Comparison of ENCODE assay signal across 8 cellular contexts in the genomic region with DNA sequence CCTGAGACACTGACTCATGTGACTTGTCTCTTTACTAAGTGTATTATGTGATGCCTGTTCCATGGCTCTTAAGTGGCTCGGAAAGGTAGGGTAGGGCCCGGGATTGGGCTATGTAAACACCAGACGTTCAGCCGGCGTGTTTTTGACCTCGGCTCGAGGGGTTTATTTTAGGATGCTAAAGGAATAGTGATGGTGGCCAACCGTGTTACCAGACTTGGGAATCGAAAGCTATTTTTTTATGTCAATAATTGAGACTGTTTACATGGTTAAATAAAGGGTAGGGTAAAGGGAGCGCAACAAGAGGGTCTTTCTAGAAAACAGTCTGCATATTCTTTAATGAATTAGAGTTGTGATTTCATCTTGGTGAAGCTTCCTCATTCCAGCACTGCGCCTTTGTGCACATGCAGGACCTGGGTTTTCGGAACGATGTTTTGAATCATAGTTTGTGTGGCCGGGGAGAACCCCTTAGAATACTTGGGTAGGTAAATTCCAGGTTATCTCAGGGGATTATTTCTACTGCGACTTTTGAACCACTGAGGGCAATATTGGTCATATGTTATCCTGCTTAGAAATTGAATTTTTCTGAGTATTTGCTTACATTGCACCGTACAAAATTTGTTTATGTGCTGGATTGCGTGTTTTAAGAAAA. TPM values are rescaled to one million over a fixed set of nuclear protein-coding genes. Genes with fewer than 3 reads are reported as not detected.
A peak's percentile ranks its signal among the peaks of the same experiment; 100 is the strongest.
DNase-seq lines count a peak whose midpoint lies in the region; ATAC-seq and TF ChIP-seq lines count a peak whose summit lies in the region.

No MANE protein-coding gene starts in this region.

- peaks cover 27% of the 10 kb centered on the region for H4K20me1 ChIP-seq in OCI-LY7 (ENCODE audit: insufficient read depth, low read length)

- H3K27ac ChIP-seq in OCI-LY7 (ENCODE audit: low read depth, low read length, poor library complexity, severe bottlenecking), result peak overlapping the region; percentile 77
- peak overlapping the region; percentile 94 to 99 (median 98) for H3K27ac ChIP-seq in heart right ventricle
- peak overlapping the region; percentile 99 for H3K27ac ChIP-seq in psoas muscle

- ATAC-seq in HG03097 (IDR thresholded peaks at IDR 0.05; ENCODE audit: low FRiP score, unreplicated experiment) (peak; percentile 24), heart right ventricle (peak in 3 of 8 donors; percentile 1 to 24 (median 7)), psoas muscle (peak in 2 of 4 donors; percentile 20 to 29)

- peak; percentile 65 for DNase-seq in activated CD8-positive, alpha-beta memory T cell treated with anti-CD3 and anti-CD28 coated beads for 24 hours
- DNase-seq in activated CD8-positive, alpha-beta memory T cell treated with anti-CD3 and anti-CD28 coated beads, Interleukin-2, amount 50 U/mL, for 48 hours, result no peak
- peak; percentile 11 for DNase-seq in OCI-LY7 (ENCODE audit: low spot score)
- peak; percentile 57 for DNase-seq in activated naive CD4-positive, alpha-beta T cell treated with Interleukin-2 at 50 U/mL for 16 hours
- DNase-seq in heart right ventricle, result peak in 1 of 2 donors; percentile 13
- no peak for DNase-seq in psoas muscle
- no peak for DNase-seq in KG1 (lab: John Stamatoyannopoulos, UW)

- H2AFZ ChIP-seq in OCI-LY7 (ENCODE audit: low read length), result peak overlapping the region; percentile 43; the same call in 1 of the 2 replicates

- intact Hi-C loops in OCI-LY7 (cut with micrococcal nuclease; ENCODE audit: unreplicated experiment) (loop anchor here (1.0 to 5.0 kb wide), 5 partner anchors 17 to 503 kb away; partner anchors contain the start of genes ACTL6A, USP13 and ZNF639), heart right ventricle (cut with DNase I) (loop anchor here in 9 of 10 donors (2.0 to 10.0 kb wide), 13 partner anchors 33 to 408 kb away; partner anchors contain the start of genes ZNF639 (in 3 of the 9) and ZMAT3 (in 1 of the 9)), psoas muscle (cut with DNase I) (loop anchor here (5.0 kb wide), 4 partner anchors 33 to 173 kb away; partner anchors contain the start of genes ZMAT3 (in 1 of the 2) and ZNF639 (in 1 of the 2))

- H3K4me1 ChIP-seq in OCI-LY7 (ENCODE audit: insufficient read depth, low read length, poor library complexity, severe bottlenecking), result peaks cover 22% of the 10 kb centered on the region
- H3K4me1 ChIP-seq in heart right ventricle, result peaks cover 2 to 41% (median 34%) of the 10 kb centered on the region in 9 donors
- peaks cover 44% of the 10 kb centered on the region for H3K4me1 ChIP-seq in psoas muscle

- H3K27me3 ChIP-seq in heart right ventricle (no peaks in the 10 kb centered on the region), psoas muscle (ENCODE audit: insufficient read depth in 3 of 3, low read length in 2 of 3) (no peaks in the 10 kb centered on the region)

- POLR2A ChIA-PET in OCI-LY7 (lab: Charles Lee), result interaction anchor here (0.6 to 1.5 kb wide), 12 partner anchors 11 to 416 kb away, joined by 3 to 9 read pairs (median 4); no protein-coding TSS in a partner anchor

- H3K4me2 ChIP-seq in OCI-LY7 (ENCODE audit: low read length), result peak overlapping the region; percentile 100

- H3K36me3 ChIP-seq in OCI-LY7 (ENCODE audit: insufficient read depth, low read length) (no peaks in the 10 kb centered on the region), heart right ventricle (no peaks in the 10 kb centered on the region), psoas muscle (ENCODE audit: insufficient read depth in 1 of 2, low read depth in 1 of 2) (no peaks in the 10 kb centered on the region)

- H3K9me2 ChIP-seq in OCI-LY7 (ENCODE audit: insufficient read depth, low read length), result no peaks in the 10 kb centered on the region

- H3K9me3 ChIP-seq in OCI-LY7 (ENCODE audit: low read length) (no peaks in the 10 kb centered on the region), heart right ventricle (no peaks in the 10 kb centered on the region), psoas muscle (no peaks in the 10 kb centered on the region)

- no TSS peak for BruUV-seq in OCI-LY7 (replicated peaks; lab: Mats Ljungman, UMichigan)

- TF ChIP-seq CTCF in OCI-LY7 (conservative IDR thresholded peaks at IDR 0.05; ENCODE audit: low read length), result no peak
- TF ChIP-seq CTCF in heart right ventricle (IDR thresholded peaks at IDR 0.05), result no peak
- no peak for TF ChIP-seq CTCF in psoas muscle (IDR thresholded peaks at IDR 0.05)

- H3K79me2 ChIP-seq in OCI-LY7 (ENCODE audit: insufficient read depth, low read depth, low read length), result peaks cover 56% of the 10 kb centered on the region

- peak overlapping the region; percentile 89 for H3K4me3 ChIP-seq in OCI-LY7 (ENCODE audit: low read depth, low read length, poor library complexity, severe bottlenecking)
- H3K4me3 ChIP-seq in heart right ventricle, result peak overlapping the region; percentile 75 to 97 (median 88)
- peak overlapping the region; percentile 96 for H3K4me3 ChIP-seq in psoas muscle

- 1 to 2% methylated on average over 17 of the region's 17 CpGs for WGBS in heart right ventricle, 2 donors
- 0 to 1% (median 1%) methylated on average over 17 of the region's 17 CpGs for whole genome bisulfite sequencing in psoas muscle, 3 donors

- CTCF ChIA-PET in OCI-LY7 (lab: Charles Lee; ENCODE audit: unreplicated experiment), result no interaction called here

RNA-seq across cellular contexts. Expression of gene PIK3CA, which starts 1.2 kb away (rescaled TPM):
- total RNA-seq in OCI-LY7 (2014; rRNA removed; shearing (Covaris generic)), result 6.9 and 9.0 TPM in 2 replicates
- total RNA-seq in OCI-LY7 (2022) (17.8 and 19.7 TPM in 2 replicates), heart right ventricle (10 to 100 TPM; 17.5 to 35.3 (median 24.4) TPM), psoas muscle (10 to 100 TPM; 18.7 to 24.4 (median 20.0) TPM)
- polyA plus RNA-seq in heart right ventricle (1 to 10 TPM; 4.0 to 4.1 TPM), psoas muscle (10 to 100 TPM in 1 of 3 donors, 1 to 10 TPM in 2; 5.6 to 17.3 (median 6.6) TPM)

Comparison
In these comparisons a context has a peak if more than half of its experiments do, and no peak if none do; other contexts are left out.
1. DNase-seq: peak in activated CD8-positive, alpha-beta memory T cell treated with anti-CD3 and anti-CD28 coated beads for 24 hours (single experiment), OCI-LY7 (single experiment) and activated naive CD4-positive, alpha-beta T cell treated with Interleukin-2 at 50 U/mL for 16 hours (single experiment); none in activated CD8-positive, alpha-beta memory T cell treated with anti-CD3 and anti-CD28 coated beads, Interleukin-2, amount 50 U/mL, for 48 hours (single experiment), psoas muscle (0 of 2) and KG1 (single experiment).
2. Peak in every context shown above with its lines, with median percentiles within 50 percentile points of each other: H3K27ac ChIP-seq and H3K4me3 ChIP-seq.